1 cellular context compared by ENCODE assay signal in the genomic region with DNA sequence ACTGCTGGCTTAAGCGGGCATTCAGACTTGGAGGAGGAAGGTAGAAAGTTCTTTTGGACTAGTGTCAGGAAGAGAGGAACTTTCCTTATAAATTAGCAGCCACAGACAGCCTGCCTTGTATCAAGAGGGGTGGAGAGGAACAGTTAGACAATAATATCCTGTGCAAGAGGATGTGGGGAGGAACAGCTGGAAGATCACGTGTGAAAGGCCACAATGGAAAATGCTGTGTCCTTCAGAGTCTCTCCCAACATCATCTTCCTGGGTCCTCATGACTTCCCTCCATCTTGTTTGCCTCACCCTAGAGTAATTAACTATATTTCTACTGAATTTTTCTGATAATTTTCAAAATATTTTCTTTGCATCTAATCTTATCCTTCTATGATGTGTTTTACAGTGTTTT.
TF ChIP-seq lines count a peak whose summit lies in the region.

No MANE protein-coding gene starts in this region.

TF ChIP-seq in HCT116, 20 proteins besides CTCF, POLR2A, EP300 and RAD21:
- TF ChIP-seq, protein P1, sequence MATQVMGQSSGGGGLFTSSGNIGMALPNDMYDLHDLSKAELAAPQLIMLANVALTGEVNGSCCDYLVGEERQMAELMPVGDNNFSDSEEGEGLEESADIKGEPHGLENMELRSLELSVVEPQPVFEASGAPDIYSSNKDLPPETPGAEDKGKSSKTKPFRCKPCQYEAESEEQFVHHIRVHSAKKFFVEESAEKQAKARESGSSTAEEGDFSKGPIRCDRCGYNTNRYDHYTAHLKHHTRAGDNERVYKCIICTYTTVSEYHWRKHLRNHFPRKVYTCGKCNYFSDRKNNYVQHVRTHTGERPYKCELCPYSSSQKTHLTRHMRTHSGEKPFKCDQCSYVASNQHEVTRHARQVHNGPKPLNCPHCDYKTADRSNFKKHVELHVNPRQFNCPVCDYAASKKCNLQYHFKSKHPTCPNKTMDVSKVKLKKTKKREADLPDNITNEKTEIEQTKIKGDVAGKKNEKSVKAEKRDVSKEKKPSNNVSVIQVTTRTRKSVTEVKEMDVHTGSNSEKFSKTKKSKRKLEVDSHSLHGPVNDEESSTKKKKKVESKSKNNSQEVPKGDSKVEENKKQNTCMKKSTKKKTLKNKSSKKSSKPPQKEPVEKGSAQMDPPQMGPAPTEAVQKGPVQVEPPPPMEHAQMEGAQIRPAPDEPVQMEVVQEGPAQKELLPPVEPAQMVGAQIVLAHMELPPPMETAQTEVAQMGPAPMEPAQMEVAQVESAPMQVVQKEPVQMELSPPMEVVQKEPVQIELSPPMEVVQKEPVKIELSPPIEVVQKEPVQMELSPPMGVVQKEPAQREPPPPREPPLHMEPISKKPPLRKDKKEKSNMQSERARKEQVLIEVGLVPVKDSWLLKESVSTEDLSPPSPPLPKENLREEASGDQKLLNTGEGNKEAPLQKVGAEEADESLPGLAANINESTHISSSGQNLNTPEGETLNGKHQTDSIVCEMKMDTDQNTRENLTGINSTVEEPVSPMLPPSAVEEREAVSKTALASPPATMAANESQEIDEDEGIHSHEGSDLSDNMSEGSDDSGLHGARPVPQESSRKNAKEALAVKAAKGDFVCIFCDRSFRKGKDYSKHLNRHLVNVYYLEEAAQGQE (IDR thresholded peaks at IDR 0.05; ENCODE audit: low read depth), result no peak
- TF ChIP-seq, protein P2, sequence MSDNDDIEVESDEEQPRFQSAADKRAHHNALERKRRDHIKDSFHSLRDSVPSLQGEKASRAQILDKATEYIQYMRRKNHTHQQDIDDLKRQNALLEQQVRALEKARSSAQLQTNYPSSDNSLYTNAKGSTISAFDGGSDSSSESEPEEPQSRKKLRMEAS (IDR thresholded peaks at IDR 0.05), result no peak
- TF ChIP-seq CEBPB (IDR thresholded peaks at IDR 0.05; ENCODE audit: low read depth) (no peak), POLR2AphosphoS5 (IDR thresholded peaks at IDR 0.05; ENCODE audit: low read depth, low read length) (no peak), YY1 (IDR thresholded peaks at IDR 0.05; ENCODE audit: extremely low read depth, insufficient replicate concordance, low read depth, low read length) (no peak)
- TF ChIP-seq, protein P3, sequence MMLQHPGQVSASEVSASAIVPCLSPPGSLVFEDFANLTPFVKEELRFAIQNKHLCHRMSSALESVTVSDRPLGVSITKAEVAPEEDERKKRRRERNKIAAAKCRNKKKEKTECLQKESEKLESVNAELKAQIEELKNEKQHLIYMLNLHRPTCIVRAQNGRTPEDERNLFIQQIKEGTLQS (IDR thresholded peaks at IDR 0.05), result no peak
